8 cellular contexts compared by ENCODE assay signal in the genomic region with DNA sequence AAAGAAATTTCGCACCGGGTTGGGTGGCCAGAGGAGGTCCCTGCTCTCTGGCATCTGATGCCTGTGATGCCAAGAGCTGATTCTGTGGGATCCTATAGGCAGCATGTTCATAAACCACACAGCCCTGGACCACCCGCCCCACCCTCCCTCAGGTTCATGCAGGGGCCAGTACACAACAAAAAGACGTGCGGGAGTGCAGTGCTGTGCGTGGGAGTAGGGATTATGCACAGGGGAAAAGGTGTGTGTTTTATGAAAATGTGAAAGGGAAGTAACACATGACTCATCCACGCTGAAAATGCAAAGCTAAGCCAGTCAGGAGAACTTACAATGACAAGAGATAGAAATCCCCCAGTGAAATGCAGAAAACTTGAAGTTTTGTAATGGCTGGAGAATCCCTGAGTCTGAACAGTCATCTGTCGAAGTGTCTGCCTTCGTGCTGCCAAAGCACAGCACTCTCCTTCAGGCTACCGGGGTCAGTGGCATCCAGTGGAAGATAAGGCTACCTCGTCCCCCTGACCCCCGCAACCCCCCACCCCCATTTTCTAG. TPM values are rescaled to one million over a fixed set of nuclear protein-coding genes. Genes with fewer than 3 reads are reported as not detected.
A peak's percentile ranks its signal among the peaks of the same experiment; 100 is the strongest.
DNase-seq lines count a peak whose midpoint lies in the region; ATAC-seq and TF ChIP-seq lines count a peak whose summit lies in the region.

No MANE protein-coding gene starts in this region.

- POLR2A ChIA-PET in PC-9 (lab: Charles Lee; ENCODE audit: unreplicated experiment): interaction anchor here (0.7 to 1.1 kb wide), 4 partner anchors 15 to 222 kb away, joined by 4 to 10 read pairs (median 8); no protein-coding TSS in a partner anchor

- H3K4me2 ChIP-seq in PC-9 (peak overlapping the region; percentile 76), osteoblast (ENCODE audit: insufficient read depth, low read length) (peak overlapping the region; percentile 96)

- 0 out of 2 replicates have a peak overlapping the region, but pooled peaks have one; percentile 77 for H3K27ac ChIP-seq in PC-9
- no peak overlapping the region for H3K27ac ChIP-seq in osteoblast (ENCODE audit: low read depth, low read length)

- no peaks in the 10 kb centered on the region for H4K20me1 ChIP-seq in PC-9 (ENCODE audit: insufficient read depth)
- H4K20me1 ChIP-seq in osteoblast (ENCODE audit: insufficient read depth, low read length): no peaks in the 10 kb centered on the region

- H3K9me3 ChIP-seq in PC-9 (ENCODE audit: insufficient read depth, low read depth) (no peaks in the 10 kb centered on the region), osteoblast (ENCODE audit: low read depth, low read length) (no peaks in the 10 kb centered on the region)

- H3K9me2 ChIP-seq in PC-9 (ENCODE audit: insufficient read depth): no peaks in the 10 kb centered on the region

- no peak overlapping the region for H2AFZ ChIP-seq in PC-9
- H2AFZ ChIP-seq in osteoblast (ENCODE audit: low read length): no peak overlapping the region

- H3K4me3 ChIP-seq in PC-9 (peak overlapping the region; percentile 47; the same call in 1 of the 2 replicates), epithelial cell of esophagus (ENCODE audit: low read length) (no peak overlapping the region), osteoblast (ENCODE audit: insufficient read depth, low read length) (peak overlapping the region; percentile 73)

- no TSS peak for BruUV-seq in PC-9 (replicated peaks; lab: Mats Ljungman, UMichigan)

- H3F3A ChIP-seq in PC-9 (ENCODE audit: insufficient read depth, low read depth): peaks cover 13% of the 10 kb centered on the region

- H3K27me3 ChIP-seq in PC-9 (ENCODE audit: insufficient read depth, low read depth) (no peaks in the 10 kb centered on the region), osteoblast (ENCODE audit: insufficient read depth, low read length) (no peaks in the 10 kb centered on the region)

- peak; percentile 70 for DNase-seq in activated CD4-positive, alpha-beta T cell treated with anti-CD3 and anti-CD28 coated beads for 48 hours
- no peak for DNase-seq in activated CD4-positive, alpha-beta T cell treated with anti-CD3 and anti-CD28 coated beads for 1 hour
- DNase-seq in PC-9 (peak in 1 of 2 experiments; percentile 53), epithelial cell of esophagus (ENCODE audit: low read depth) (peak; percentile 90), osteoblast (ENCODE audit: insufficient read length, low spot score, missing footprints) (peak; percentile 81), NCI-H82 (lab: John Stamatoyannopoulos, UW) (no peak), KG1 (lab: John Stamatoyannopoulos, UW) (no peak)

- intact Hi-C loops in PC-9 (cut with micrococcal nuclease; ENCODE audit: unreplicated experiment): loop anchor here (2.0 kb wide), 2 partner anchors 45 to 173 kb away; no protein-coding TSS in a partner anchor

- H3K36me3 ChIP-seq in PC-9 (ENCODE audit: low read depth): no peaks in the 10 kb centered on the region
- H3K36me3 ChIP-seq in osteoblast (ENCODE audit: insufficient read depth, low read length): no peaks in the 10 kb centered on the region

- peak; percentile 64 for ATAC-seq in HG02678 (IDR thresholded peaks at IDR 0.05; ENCODE audit: unreplicated experiment)

- H3K4me1 ChIP-seq in PC-9 (replicated peaks; ENCODE audit: insufficient read depth) (peaks cover 38% of the 10 kb centered on the region), osteoblast (ENCODE audit: insufficient read depth, low read length) (peaks cover 14% of the 10 kb centered on the region)

- H3K79me2 ChIP-seq in PC-9 (ENCODE audit: low read depth) (no peaks in the 10 kb centered on the region), osteoblast (ENCODE audit: insufficient read depth, low read length) (no peaks in the 10 kb centered on the region)

- no peak for TF ChIP-seq CTCF in PC-9 (conservative IDR thresholded peaks at IDR 0.05)
- TF ChIP-seq CTCF in epithelial cell of esophagus (IDR thresholded peaks at IDR 0.05; ENCODE audit: insufficient read depth, low read depth, low read length, missing control alignments): no peak
- TF ChIP-seq CTCF in osteoblast (IDR thresholded peaks at IDR 0.05; ENCODE audit: extremely low read depth, low read depth, low read length): no peak

- CTCF ChIA-PET in PC-9 (lab: Charles Lee): interaction anchor here (0.6 kb wide), 1 partner anchor 135 kb away, joined by 3 read pairs; no protein-coding TSS in a partner anchor

RNA-seq across cellular contexts. Expression of a gene that starts 1.1 kb away (rescaled TPM):
- total RNA-seq in PC-9 (2021) (26.2 and 41.1 TPM in 2 replicates), osteoblast (36.8 and 51.0 TPM in 2 replicates)

Comparison
In these comparisons a context has a peak if more than half of its experiments do, and no peak if none do; other contexts are left out.
1. DNase-seq: peak in activated CD4-positive, alpha-beta T cell treated with anti-CD3 and anti-CD28 coated beads for 48 hours (single experiment), epithelial cell of esophagus (single experiment) and osteoblast (single experiment); none in activated CD4-positive, alpha-beta T cell treated with anti-CD3 and anti-CD28 coated beads for 1 hour (single experiment), NCI-H82 (single experiment) and KG1 (single experiment).